ENCODE assay signal across 16 cellular contexts in the genomic region with DNA sequence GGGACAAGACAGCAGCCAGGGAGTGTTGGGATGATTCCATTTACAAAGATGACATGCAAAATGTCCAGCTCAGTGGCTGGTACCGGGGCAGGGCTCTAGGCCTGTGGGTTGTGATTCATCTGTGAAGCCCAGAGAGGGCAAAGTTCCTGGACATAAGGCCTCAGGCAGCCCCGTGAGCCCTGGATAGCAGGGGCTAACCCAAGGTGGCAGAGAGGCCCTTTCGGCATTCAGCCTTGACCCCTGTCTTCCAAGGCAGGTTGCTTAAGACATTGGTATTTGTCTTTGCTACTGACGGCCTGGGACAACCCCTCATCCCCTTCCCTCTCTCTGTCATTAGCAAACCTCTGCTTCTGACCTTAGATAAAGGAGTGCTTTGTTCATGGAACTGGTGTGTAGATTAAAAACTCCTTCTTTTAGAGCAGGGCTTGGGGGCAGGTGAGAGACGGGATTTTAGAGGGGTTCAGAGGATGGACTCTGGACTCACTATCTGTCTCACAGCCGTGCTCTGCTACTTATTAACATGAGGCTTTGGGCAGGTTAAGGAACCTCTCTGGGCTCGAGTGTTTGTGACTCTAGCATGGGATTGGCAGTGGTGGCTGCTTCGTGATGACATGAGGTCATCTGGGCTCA. TPM values are rescaled to one million over a fixed set of nuclear protein-coding genes. Genes with fewer than 3 reads are reported as not detected.
DNase-seq lines count a peak whose midpoint lies in the region; ATAC-seq, FAIRE-seq and TF ChIP-seq lines count a peak whose summit lies in the region.
"Had no signal": no experiment of that assay in that cellular context is flagged by ENCODE, and none has a peak within 500 bp of the region (broad histone marks: within the 10 kb centered on the region; RNA-seq: fewer than 3 reads in every experiment).

No MANE protein-coding gene starts in this region.

- no peak overlapping the region for H4K12ac ChIP-seq in trophoblast cell (ENCODE audit: low read depth, low read length)

- no peak overlapping the region for H3K18ac ChIP-seq in trophoblast cell (ENCODE audit: low read length)

- H3K27me3 ChIP-seq in hepatocyte (no peaks in the 10 kb centered on the region), trophoblast cell (ENCODE audit: insufficient read depth, low read length) (no peaks in the 10 kb centered on the region)
- H3K27me3 ChIP-seq: BLaER1, esophagus squamous epithelium had no signal

- no peak overlapping the region for H3K4ac ChIP-seq in trophoblast cell (ENCODE audit: low read depth, low read length)

- H3K9me2 ChIP-seq in hepatocyte (replicated peaks; ENCODE audit: insufficient read depth), result no peaks in the 10 kb centered on the region

- H4K8ac ChIP-seq in trophoblast cell (ENCODE audit: low read depth, low read length), result no peak overlapping the region

- H2AK5ac ChIP-seq in trophoblast cell (ENCODE audit: low read length), result no peak overlapping the region

- peaks cover 2% of the 10 kb centered on the region for H3K79me1 ChIP-seq in trophoblast cell (ENCODE audit: low read length)

- H3K9me3 ChIP-seq in hepatocyte (ENCODE audit: low read depth), result no peaks in the 10 kb centered on the region
- H3K9me3 ChIP-seq in trophoblast cell (ENCODE audit: insufficient read depth, low read depth, low read length), result no peaks in the 10 kb centered on the region
- H3K9me3 ChIP-seq: BLaER1, esophagus squamous epithelium, psoas muscle had no signal

- H3K14ac ChIP-seq in trophoblast cell (ENCODE audit: low read length), result no peak overlapping the region

- H3K36me3 ChIP-seq in hepatocyte (replicated peaks; ENCODE audit: insufficient read depth, low read depth) (no peaks in the 10 kb centered on the region), trophoblast cell (ENCODE audit: control insufficient read depth in 1 of 2, insufficient read depth in 2 of 2, low read length in 2 of 2) (no peaks in the 10 kb centered on the region)
- H3K36me3 ChIP-seq: BLaER1, esophagus squamous epithelium had no signal

- ATAC-seq in HG03354 (IDR thresholded peaks at IDR 0.05; ENCODE audit: poor library complexity, severe bottlenecking, unreplicated experiment), result no peak
- no peak for ATAC-seq in HG02623 (IDR thresholded peaks at IDR 0.05; ENCODE audit: unreplicated experiment)
- ATAC-seq: psoas muscle; stimulated activated naive B cell treated with anti-CD40 and anti-IgM and Interleukin-4, amounts not matched to agents 10 μg/mL and 1 μg/mL and 100 μg/mL, for 72 hours had no signal

- peaks cover 67% of the 10 kb centered on the region for H3K79me2 ChIP-seq in hepatocyte
- H3K79me2 ChIP-seq in trophoblast cell (ENCODE audit: control insufficient read depth, insufficient read depth, low read length, poor library complexity), result no peaks in the 10 kb centered on the region

- no peak for TF ChIP-seq CTCF in hepatocyte (IDR thresholded peaks at IDR 0.05; ENCODE audit: poor library complexity)

- H2AFZ ChIP-seq in hepatocyte (no peak overlapping the region), trophoblast cell (ENCODE audit: insufficient read depth, low read length, poor library complexity) (no peak overlapping the region)

- no peak overlapping the region for H4K91ac ChIP-seq in trophoblast cell (ENCODE audit: low read depth, low read length)

- no peak overlapping the region for H3K4me3 ChIP-seq in hepatocyte
- no peak overlapping the region for H3K4me3 ChIP-seq in trophoblast cell (ENCODE audit: low read depth, low read length)
- H3K4me3 ChIP-seq: BLaER1, esophagus squamous epithelium, lung, psoas muscle had no signal

- peak overlapping the region; percentile 93 for H3K27ac ChIP-seq in hepatocyte
- H3K27ac ChIP-seq in trophoblast cell (ENCODE audit: low read depth, low read length), result no peak overlapping the region
- H3K27ac ChIP-seq: BLaER1, esophagus squamous epithelium, psoas muscle had no signal

- H2BK12ac ChIP-seq in trophoblast cell (ENCODE audit: low read length), result no peak overlapping the region

- 57% methylated on average over 8 of the region's 8 CpGs for WGBS in hepatocyte (ENCODE audit: low lambda C conversion rate, missing lambda C conversion rate)
- WGBS in trophoblast cell (ENCODE audit: extremely low coverage, insufficient coverage, insufficient read length), result no CpG with 5 or more reads among the region's 8 CpGs

- peak overlapping the region; percentile 34 for H3K4me2 ChIP-seq in hepatocyte
- no peak overlapping the region for H3K4me2 ChIP-seq in trophoblast cell (ENCODE audit: low read length)
- H3K4me2 ChIP-seq: BLaER1 had no signal

- H3K23ac ChIP-seq in trophoblast cell (ENCODE audit: low read length), result no peak overlapping the region

- no peak overlapping the region for H2BK120ac ChIP-seq in trophoblast cell (ENCODE audit: insufficient read depth, low read length, poor library complexity)

- no peaks in the 10 kb centered on the region for H4K20me1 ChIP-seq in hepatocyte (ENCODE audit: insufficient read depth, poor library complexity, severe bottlenecking)

- FAIRE-seq in RCC 7860 (lab: Jason Lieb, UNC), result peak; percentile 86

- H3K9ac ChIP-seq in trophoblast cell (ENCODE audit: low read length), result no peak overlapping the region
- H3K9ac ChIP-seq: BLaER1 had no signal

- no peak overlapping the region for H2BK5ac ChIP-seq in trophoblast cell (ENCODE audit: low read depth, low read length, poor library complexity)

- H3K4me1 ChIP-seq in hepatocyte (ENCODE audit: insufficient read depth), result peaks cover 41% of the 10 kb centered on the region
- peaks cover 15 to 21% of the 10 kb centered on the region in 2 experiments for H3K4me1 ChIP-seq in trophoblast cell (ENCODE audit: control insufficient read depth in 1 of 2, insufficient read depth in 2 of 2, low read length in 2 of 2)
- H3K4me1 ChIP-seq: psoas muscle had no signal

- DNase-seq in ELR (ENCODE audit: low read depth), result peak; percentile 52
- peak; percentile 69 for DNase-seq in RCC 7860 (ENCODE audit: low spot score)
- peak; percentile 75 for DNase-seq in hepatocyte (ENCODE audit: low spot score)
- peak; percentile 77 to 87 for DNase-seq in trophoblast cell
- DNase-seq in NCI-H128 (lab: John Stamatoyannopoulos, UW; ENCODE audit: unreplicated experiment), result no peak
- no peak for DNase-seq in NCI-H1048 (lab: John Stamatoyannopoulos, UW)
- DNase-seq: activated naive CD8-positive, alpha-beta T cell treated with anti-CD3 and anti-CD28 coated beads for 36 hours; esophagus squamous epithelium; H7; psoas muscle; stimulated activated CD4-positive, alpha-beta T cell treated with anti-CD3 and anti-CD28 coated beads, Interleukin-2, amount 100 ng/mL, for 48 hours; stimulated activated naive B cell treated with anti-CD40 and anti-IgM and Interleukin-4, amounts not matched to agents 10 μg/mL and 1 μg/mL and 100 μg/mL, for 72 hours had no signal

RNA-seq across cellular contexts. Expression of a gene that starts 36.3 kb away (rescaled TPM):
- 23.7 and 24.0 TPM in 2 replicates for total RNA-seq in hepatocyte
- 23.4 and 25.1 TPM in 2 replicates for polyA plus RNA-seq in hepatocyte
- 17.2 and 18.7 TPM in 2 replicates for polyA plus RNA-seq in trophoblast cell (2013)
- total RNA-seq: activated naive CD8-positive, alpha-beta T cell treated with anti-CD3 and anti-CD28 coated beads for 36 hours had no signal

RNA-seq across cellular contexts. Expression of a gene that starts 57.2 kb away (rescaled TPM):
- total RNA-seq in hepatocyte, result 0.13 and 0.24 TPM in 2 replicates
- 0.16 and 0.68 TPM in 2 replicates for polyA plus RNA-seq in hepatocyte
- 0.06 and 0.11 TPM in 2 replicates for polyA plus RNA-seq in trophoblast cell (2013)

Comparison
In these comparisons a context has a peak if more than half of its experiments do, and no peak if none do; other contexts are left out.
1. DNase-seq: peak in ELR (single experiment), RCC 7860 (single experiment), hepatocyte (single experiment) and trophoblast cell (2 of 2); none in NCI-H128 (single experiment) and NCI-H1048 (single experiment).